In the genomic region with DNA sequence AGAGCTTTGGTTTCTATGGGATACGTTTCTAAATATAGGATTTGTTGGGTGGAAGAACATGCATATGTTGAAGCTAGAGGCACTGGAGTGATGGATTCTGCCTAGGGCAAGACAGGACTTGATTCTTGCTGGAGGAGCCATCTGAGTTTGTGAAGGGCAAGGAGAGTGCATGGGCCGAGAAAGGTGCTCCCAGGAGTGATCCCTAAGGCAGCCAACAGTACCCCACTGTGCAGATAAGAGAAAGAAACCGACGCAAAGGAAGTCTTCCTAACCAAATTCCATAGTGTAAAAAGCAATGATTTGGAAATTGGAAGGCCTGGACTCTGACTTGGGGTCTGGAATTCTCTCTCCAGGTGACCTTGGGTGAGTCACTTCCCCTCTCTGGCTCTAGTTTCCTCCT, we compare ENCODE assay signal across 33 cellular contexts.
"Had no signal": no experiment of that assay in that cellular context is flagged by ENCODE, and none has a peak within 500 bp of the region (broad histone marks: within the 10 kb centered on the region; RNA-seq: fewer than 3 reads in every experiment).

No MANE protein-coding gene starts in this region.

- DNase-seq: activated B cell treated with CpG ODN at 0.5 μM for 24 hours; activated CD4-positive, alpha-beta memory T cell treated with anti-CD3 and anti-CD28 coated beads for 36 hours; activated CD4-positive, alpha-beta T cell treated with anti-CD3 and anti-CD28 coated beads for 4 hours; activated CD4-positive, alpha-beta T cell treated with anti-CD3 and anti-CD28 coated beads, Interleukin-2, amount 10 ng/mL, durations not matched to agents 24 days and 14 days; activated CD4-positive, alpha-beta T cell treated with anti-CD3 and anti-CD28 coated beads, Interleukin-2, amount 50 U/mL, for 1 hour; activated CD4-positive, alpha-beta T cell treated with anti-CD3 and anti-CD28 coated beads, Interleukin-2, amount 50 U/mL, for 4 hours; activated CD4-positive, CD25-positive, alpha-beta regulatory T cell treated with anti-CD3 and anti-CD28 coated beads, Interleukin-2, amount 50 U/mL, for 72 hours; activated CD8-positive, alpha-beta memory T cell treated with anti-CD3 and anti-CD28 coated beads, Interleukin-2, amount 50 U/mL, for 4 hours; activated CD8-positive, alpha-beta T cell treated with anti-CD3 and anti-CD28 coated beads for 36 hours; activated effector memory CD4-positive, alpha-beta T cell treated with anti-CD3 and anti-CD28 coated beads, Interleukin-2, amount 50 U/mL, for 16 hours; activated gamma-delta T cell treated with Interleukin-2 at 50 U/mL for 16 hours; activated naive CD4-positive, alpha-beta T cell; activated naive CD4-positive, alpha-beta T cell treated with anti-CD3 and anti-CD28 coated beads for 36 hours; activated naive CD4-positive, alpha-beta T cell treated with anti-CD3 and anti-CD28 coated beads, Interleukin-2, amount 50 U/mL, for 16 hours; activated naive CD8-positive, alpha-beta T cell treated with anti-CD3 and anti-CD28 coated beads for 36 hours; activated T-cell treated with anti-CD3 and anti-CD28 coated beads for 4 hours; activated T-cell treated with anti-CD3 and anti-CD28 coated beads, Interleukin-2, amount 50 U/mL, for 1 hour; activated T-cell treated with anti-CD3 and anti-CD28 coated beads, Interleukin-2, amount 50 U/mL, for 4 hours; activated T-cell treated with anti-CD3 and anti-CD28 coated beads, Interleukin-2, amount 50 U/mL, for 72 hours; adrenal gland; amniotic stem cell; aorta; body of pancreas; central memory CD4-positive, alpha-beta T cell; T-cell; T-helper 2 cell; T-helper 9 cell had no signal

- H3K4me1 Mint-ChIP-seq: activated B cell treated with CpG ODN at 0.5 μM for 24 hours; activated CD4-positive, alpha-beta T cell treated with anti-CD3 and anti-CD28 coated beads, Interleukin-2, amount 10 ng/mL, durations not matched to agents 24 days and 14 days; activated T-helper 17 cell treated with anti-CD3 and anti-CD28 coated beads, Interleukin-2, amount 50 U/mL, for 72 hours; T-cell had no signal

- H3K9me3 ChIP-seq: adrenal gland, body of pancreas had no signal

- H3K27ac Mint-ChIP-seq: activated B cell treated with CpG ODN at 0.5 μM for 24 hours; activated CD4-positive, alpha-beta memory T cell treated with anti-CD3 and anti-CD28 coated beads for 36 hours; activated CD4-positive, alpha-beta T cell treated with anti-CD3 and anti-CD28 coated beads, Interleukin-2, amount 10 ng/mL, durations not matched to agents 24 days and 14 days; activated CD8-positive, alpha-beta T cell treated with anti-CD3 and anti-CD28 coated beads for 36 hours; activated naive CD4-positive, alpha-beta T cell treated with anti-CD3 and anti-CD28 coated beads for 36 hours; activated naive CD4-positive, alpha-beta T cell treated with anti-CD3 and anti-CD28 coated beads, Interleukin-2, amount 50 U/mL, for 72 hours; activated naive CD8-positive, alpha-beta T cell treated with anti-CD3 and anti-CD28 coated beads for 36 hours; activated T-cell treated with anti-CD3 and anti-CD28 coated beads, Interleukin-2, amount 50 U/mL, for 72 hours; activated T-helper 1 cell treated with anti-CD3 and anti-CD28 coated beads, Interleukin-12 subunit alpha, Interleukin-12 subunit beta, Interleukin-2, Interleukin-4 antibody, amounts not matched to agents 30 ng/mL and 10 ng/mL and 1 ng/mL, durations not matched to agents 14 hours and 24 hours and 36 hours; activated T-helper 17 cell treated with anti-CD3 and anti-CD28 coated beads, Interleukin-2, amount 50 U/mL, for 72 hours; T-cell; T-helper 2 cell treated with Interferon-gamma antibody and Interleukin-4, amounts not matched to agents 5 μg/mL and 100 μg/mL, for 36 hours had no signal

- H3K4me3 Mint-ChIP-seq: activated B cell treated with CpG ODN at 0.5 μM for 24 hours; activated CD4-positive, alpha-beta memory T cell treated with anti-CD3 and anti-CD28 coated beads for 36 hours; activated CD4-positive, alpha-beta T cell treated with anti-CD3 and anti-CD28 coated beads, Interleukin-2, amount 10 ng/mL, durations not matched to agents 24 days and 14 days; activated CD8-positive, alpha-beta T cell treated with anti-CD3 and anti-CD28 coated beads for 36 hours; activated naive CD4-positive, alpha-beta T cell treated with anti-CD3 and anti-CD28 coated beads for 36 hours; activated naive CD8-positive, alpha-beta T cell treated with anti-CD3 and anti-CD28 coated beads for 36 hours; activated T-cell treated with anti-CD3 and anti-CD28 coated beads, Interleukin-2, amount 50 U/mL, for 4 hours; activated T-cell treated with anti-CD3 and anti-CD28 coated beads, Interleukin-2, amount 50 U/mL, for 72 hours; activated T-helper 1 cell treated with anti-CD3 and anti-CD28 coated beads, Interleukin-12 subunit alpha, Interleukin-12 subunit beta, Interleukin-2, Interleukin-4 antibody, amounts not matched to agents 30 ng/mL and 10 ng/mL and 1 ng/mL, durations not matched to agents 14 hours and 24 hours and 36 hours; activated T-helper 17 cell treated with anti-CD3 and anti-CD28 coated beads, Interleukin-2, amount 50 U/mL, for 72 hours; T-cell; T-helper 2 cell treated with Interferon-gamma antibody and Interleukin-4, amounts not matched to agents 5 μg/mL and 100 μg/mL, for 36 hours had no signal

- H3K36me3 Mint-ChIP-seq: activated CD4-positive, alpha-beta memory T cell treated with anti-CD3 and anti-CD28 coated beads for 36 hours; activated naive CD4-positive, alpha-beta T cell treated with anti-CD3 and anti-CD28 coated beads, Interleukin-2, amount 50 U/mL, for 72 hours; activated naive CD8-positive, alpha-beta T cell treated with anti-CD3 and anti-CD28 coated beads for 36 hours; T-cell had no signal

- ATAC-seq: activated CD8-positive, alpha-beta T cell treated with anti-CD3 and anti-CD28 coated beads for 36 hours; activated naive CD4-positive, alpha-beta T cell treated with anti-CD3 and anti-CD28 coated beads, Interleukin-2, amount 50 U/mL, for 72 hours; activated T-cell treated with anti-CD3 and anti-CD28 coated beads, Interleukin-2, amount 50 U/mL, for 4 hours; activated T-cell treated with anti-CD3 and anti-CD28 coated beads, Interleukin-2, amount 50 U/mL, for 72 hours; activated T-helper 17 cell treated with anti-CD3 and anti-CD28 coated beads, Interleukin-2, amount 50 U/mL, for 72 hours; body of pancreas; T-cell had no signal

- H3K27ac ChIP-seq: adrenal gland, body of pancreas, cardiac muscle cell, VCaP had no signal
